Comparison of ENCODE assay signal across 8 cellular contexts in the genomic region with DNA sequence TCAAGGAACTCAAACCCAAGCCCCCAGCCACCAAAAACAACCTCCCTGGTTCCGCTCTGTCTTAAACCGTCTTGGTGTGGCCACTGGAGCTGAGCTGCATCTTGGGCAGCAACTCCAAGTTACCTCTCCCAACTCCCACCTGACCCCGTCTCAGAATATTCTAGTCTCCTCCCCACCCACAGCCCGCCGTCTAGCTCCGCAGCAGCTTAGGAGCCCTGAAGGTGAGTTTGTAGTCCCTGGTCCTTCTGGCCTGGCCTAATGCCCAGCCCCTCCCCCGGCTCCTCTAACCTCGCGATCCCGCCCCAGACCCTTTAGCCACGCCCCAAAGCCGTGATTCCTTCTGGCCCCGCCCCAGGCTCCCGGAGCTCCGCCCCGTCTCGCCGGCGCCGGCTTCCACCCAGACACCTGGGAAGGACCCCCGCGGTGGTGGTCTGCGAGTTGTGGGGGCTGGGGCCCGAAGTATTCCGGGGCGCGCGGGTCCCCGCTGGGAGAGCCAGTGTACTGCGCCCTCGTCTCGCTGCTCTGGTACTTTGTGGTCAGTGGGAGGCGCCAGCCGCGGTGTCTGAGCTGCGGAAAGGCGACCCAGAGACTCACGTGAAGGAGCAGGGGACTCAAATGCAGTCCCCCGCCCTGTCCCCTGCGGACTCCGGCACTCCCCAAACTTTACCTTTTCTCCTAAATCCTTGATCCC. TPM values are rescaled to one million over a fixed set of nuclear protein-coding genes. Genes with fewer than 3 reads are reported as not detected.
DNase-seq lines count a peak whose midpoint lies in the region; ATAC-seq and TF ChIP-seq lines count a peak whose summit lies in the region.

No MANE protein-coding gene starts in this region.

- H3K79me2 ChIP-seq in PC-3 (ENCODE audit: low read length): no peaks in the 10 kb centered on the region

- peak overlapping the region; percentile 77 for H3K4me2 ChIP-seq in PC-3 (ENCODE audit: low read length)

- TF ChIP-seq CTCF in PC-3 (conservative IDR thresholded peaks at IDR 0.05; ENCODE audit: low read depth, low read length) (peak; percentile 30; the same call in 1 of the 2 replicates), gastroesophageal sphincter (IDR thresholded peaks at IDR 0.05) (no peak), progenitor cell of endocrine pancreas (IDR thresholded peaks at IDR 0.05; ENCODE audit: unreplicated experiment) (peak; percentile 27), vagina (IDR thresholded peaks at IDR 0.05) (no peak)

- H3K9me2 ChIP-seq in PC-3 (replicated peaks; ENCODE audit: low read length): no peaks in the 10 kb centered on the region

- peak overlapping the region; percentile 60 for H3K4me3 ChIP-seq in PC-3 (ENCODE audit: low read length)
- H3K4me3 ChIP-seq in gastroesophageal sphincter: peak overlapping the region in 1 of 2 donors; percentile 53
- H3K4me3 ChIP-seq in vagina: peak overlapping the region; percentile 44 to 45

- peak; percentile 40 to 77 for DNase-seq in NCI-H524 (lab: John Stamatoyannopoulos, UW)
- no peak for DNase-seq in NCI-H524 treated with DMSO at 0.1 percent for 48 hours (lab: John Stamatoyannopoulos, UW)
- peak; percentile 55 for DNase-seq in PC-3
- no peak for DNase-seq in progenitor cell of endocrine pancreas (ENCODE audit: low spot score, unreplicated experiment)
- no peak for DNase-seq in vagina (ENCODE audit: extremely low spot score in 2 of 2)

- ATAC-seq in PC-3: peak; percentile 49
- peak; percentile 63 for ATAC-seq in activated T-helper 17 cell treated with anti-CD3 and anti-CD28 coated beads, Interleukin-2, amount 50 U/mL, for 72 hours (replicated peaks)
- peak; percentile 24 for ATAC-seq in gastroesophageal sphincter
- no peak for ATAC-seq in GM18505 (IDR thresholded peaks at IDR 0.05; ENCODE audit: unreplicated experiment)

- 15 to 34% methylated on average over 6 to 28 of the region's 41 CpGs for WGBS in gastroesophageal sphincter (ENCODE audit: low coverage in 1 of 2), 2 donors

- intact Hi-C loops in PC-3 (cut with micrococcal nuclease) (no loop called here), vagina (cut with DNase I) (no loop called here)

- H3F3A ChIP-seq in PC-3 (ENCODE audit: low read length, unreplicated experiment): no peaks in the 10 kb centered on the region

- TF ChIP-seq POLR2A in gastroesophageal sphincter (IDR thresholded peaks at IDR 0.05) (no peak), vagina (IDR thresholded peaks at IDR 0.05) (no peak), GM18505 (IDR thresholded peaks at IDR 0.05; ENCODE audit: borderline replicate concordance, extremely low read depth, insufficient read depth, insufficient read length) (no peak)

- H3K27me3 ChIP-seq in PC-3 (ENCODE audit: low read length): no peaks in the 10 kb centered on the region
- peaks cover 54% of the 10 kb centered on the region for H3K27me3 ChIP-seq in gastroesophageal sphincter
- H3K27me3 ChIP-seq in vagina: peaks cover 6% of the 10 kb centered on the region

- H3K9me3 ChIP-seq in PC-3 (ENCODE audit: low read length): no peaks in the 10 kb centered on the region
- no peaks in the 10 kb centered on the region for H3K9me3 ChIP-seq in gastroesophageal sphincter
- no peaks in the 10 kb centered on the region for H3K9me3 ChIP-seq in vagina

- POLR2A ChIA-PET in PC-3 (lab: Charles Lee; ENCODE audit: unreplicated experiment): interaction anchor here (0.5 kb wide), 1 partner anchor 10 kb away, joined by 3 read pairs; no protein-coding TSS in a partner anchor

- peaks cover 7% of the 10 kb centered on the region for H3K36me3 Mint-ChIP-seq in activated T-helper 17 cell treated with anti-CD3 and anti-CD28 coated beads, Interleukin-2, amount 50 U/mL, for 72 hours (ENCODE audit: low read depth)
- H3K36me3 Mint-ChIP-seq in progenitor cell of endocrine pancreas (ENCODE audit: insufficient read depth): peaks cover 9% of the 10 kb centered on the region

- peak overlapping the region; percentile 90 for H3K27ac Mint-ChIP-seq in activated T-helper 17 cell treated with anti-CD3 and anti-CD28 coated beads, Interleukin-2, amount 50 U/mL, for 72 hours
- peak overlapping the region; percentile 65 for H3K27ac Mint-ChIP-seq in progenitor cell of endocrine pancreas

- TF ChIP-seq EP300 in gastroesophageal sphincter (IDR thresholded peaks at IDR 0.05): no peak

- BruUV-seq in PC-3 (replicated peaks; lab: Mats Ljungman, UMichigan): no TSS peak

- H3K9me3 Mint-ChIP-seq in activated T-helper 17 cell treated with anti-CD3 and anti-CD28 coated beads, Interleukin-2, amount 50 U/mL, for 72 hours: no peaks in the 10 kb centered on the region
- H3K9me3 Mint-ChIP-seq in progenitor cell of endocrine pancreas (ENCODE audit: low read depth): no peaks in the 10 kb centered on the region

- peaks cover 10% of the 10 kb centered on the region; the same call in 1 of the 2 replicates for H3K4me1 ChIP-seq in PC-3 (ENCODE audit: insufficient read depth, low read length)
- peaks cover 0 to 27% (median 7%) of the 10 kb centered on the region in 3 donors for H3K4me1 ChIP-seq in gastroesophageal sphincter
- peaks cover 26% of the 10 kb centered on the region for H3K4me1 ChIP-seq in vagina

- peaks cover 15% of the 10 kb centered on the region for H3K4me1 Mint-ChIP-seq in activated T-helper 17 cell treated with anti-CD3 and anti-CD28 coated beads, Interleukin-2, amount 50 U/mL, for 72 hours
- H3K4me1 Mint-ChIP-seq in progenitor cell of endocrine pancreas (ENCODE audit: low read depth): peaks cover 3% of the 10 kb centered on the region

- no peak overlapping the region for H3K9ac ChIP-seq in PC-3 (ENCODE audit: low read length)

- CTCF ChIA-PET in PC-3 (lab: Charles Lee): no interaction called here

- H3K36me3 ChIP-seq in PC-3 (ENCODE audit: low read depth, low read length) (no peaks in the 10 kb centered on the region), gastroesophageal sphincter (peaks cover 0 to 21% of the 10 kb centered on the region in 2 donors), vagina (peaks cover 0 to 8% of the 10 kb centered on the region in 2 donors)

- H2AFZ ChIP-seq in PC-3 (ENCODE audit: low read length): peak overlapping the region; percentile 30; the same call in 1 of the 2 replicates

- H3K27ac ChIP-seq in PC-3 (ENCODE audit: low read length) (no peak overlapping the region), gastroesophageal sphincter (no peak overlapping the region), vagina (no peak overlapping the region)

- peaks cover 4% of the 10 kb centered on the region for H3K27me3 Mint-ChIP-seq in activated T-helper 17 cell treated with anti-CD3 and anti-CD28 coated beads, Interleukin-2, amount 50 U/mL, for 72 hours
- peaks cover 45% of the 10 kb centered on the region for H3K27me3 Mint-ChIP-seq in progenitor cell of endocrine pancreas

- no peaks in the 10 kb centered on the region for H4K20me1 ChIP-seq in PC-3 (ENCODE audit: low read length)

- H3K4me3 Mint-ChIP-seq in activated T-helper 17 cell treated with anti-CD3 and anti-CD28 coated beads, Interleukin-2, amount 50 U/mL, for 72 hours: peak overlapping the region; percentile 94
- no peak overlapping the region for H3K4me3 Mint-ChIP-seq in progenitor cell of endocrine pancreas (ENCODE audit: low read depth)

RNA-seq across cellular contexts. Expression of gene LHB, which starts 2.5 kb away (rescaled TPM):
- not detected in 2 replicates for total RNA-seq in PC-3 (2014; rRNA removed)
- total RNA-seq in activated T-helper 17 cell treated with anti-CD3 and anti-CD28 coated beads, Interleukin-2, amount 50 U/mL, for 72 hours: not detected
- total RNA-seq in gastroesophageal sphincter: not detected
- not detected in 2 replicates for total RNA-seq in progenitor cell of endocrine pancreas
- not detected for total RNA-seq in vagina

RNA-seq across cellular contexts. Expression of gene CGB3, which starts 4.7 kb away (rescaled TPM):
- total RNA-seq in PC-3 (2014; rRNA removed) (not detected in 2 replicates), gastroesophageal sphincter (not detected), progenitor cell of endocrine pancreas (not detected in 2 replicates), vagina (not detected)
- not detected for total RNA-seq in activated T-helper 17 cell treated with anti-CD3 and anti-CD28 coated beads, Interleukin-2, amount 50 U/mL, for 72 hours

RNA-seq across cellular contexts. Expression of gene CGB2, which starts 12.3 kb away (rescaled TPM):
- total RNA-seq in PC-3 (2014; rRNA removed) (not detected in 2 replicates), gastroesophageal sphincter (not detected), progenitor cell of endocrine pancreas (not detected in 2 replicates), vagina (not detected)
- not detected for total RNA-seq in activated T-helper 17 cell treated with anti-CD3 and anti-CD28 coated beads, Interleukin-2, amount 50 U/mL, for 72 hours

RNA-seq across cellular contexts. Expression of gene CGB1, which starts 17.3 kb away (rescaled TPM):
- total RNA-seq in PC-3 (2014; rRNA removed): 0.95 TPM in 1 of 2 replicates, not detected in the other
- not detected for total RNA-seq in activated T-helper 17 cell treated with anti-CD3 and anti-CD28 coated beads, Interleukin-2, amount 50 U/mL, for 72 hours
- total RNA-seq in gastroesophageal sphincter: not detected
- not detected in 2 replicates for total RNA-seq in progenitor cell of endocrine pancreas
- total RNA-seq in vagina: not detected

RNA-seq across cellular contexts. Expression of gene CGB5, which starts 24.3 kb away (rescaled TPM):
- 0.52 TPM in 1 of 2 replicates, not detected in the other for total RNA-seq in PC-3 (2014; rRNA removed)
- not detected for total RNA-seq in activated T-helper 17 cell treated with anti-CD3 and anti-CD28 coated beads, Interleukin-2, amount 50 U/mL, for 72 hours
- total RNA-seq in gastroesophageal sphincter: not detected
- total RNA-seq in progenitor cell of endocrine pancreas: not detected in 2 replicates
- total RNA-seq in vagina: not detected

Comparison
In these comparisons a context has a peak if more than half of its experiments do, and no peak if none do; other contexts are left out.
1. DNase-seq: peak in NCI-H524 (2 of 2) and PC-3 (single experiment); none in NCI-H524 treated with DMSO at 0.1 percent for 48 hours (single experiment), progenitor cell of endocrine pancreas (single experiment) and vagina (0 of 2).
2. CTCF ChIP-seq: peak in PC-3 (single experiment) and progenitor cell of endocrine pancreas (single experiment); none in gastroesophageal sphincter (0 of 4) and vagina (0 of 3).